ENCODE assay signal across 16 cellular contexts in the genomic region with DNA sequence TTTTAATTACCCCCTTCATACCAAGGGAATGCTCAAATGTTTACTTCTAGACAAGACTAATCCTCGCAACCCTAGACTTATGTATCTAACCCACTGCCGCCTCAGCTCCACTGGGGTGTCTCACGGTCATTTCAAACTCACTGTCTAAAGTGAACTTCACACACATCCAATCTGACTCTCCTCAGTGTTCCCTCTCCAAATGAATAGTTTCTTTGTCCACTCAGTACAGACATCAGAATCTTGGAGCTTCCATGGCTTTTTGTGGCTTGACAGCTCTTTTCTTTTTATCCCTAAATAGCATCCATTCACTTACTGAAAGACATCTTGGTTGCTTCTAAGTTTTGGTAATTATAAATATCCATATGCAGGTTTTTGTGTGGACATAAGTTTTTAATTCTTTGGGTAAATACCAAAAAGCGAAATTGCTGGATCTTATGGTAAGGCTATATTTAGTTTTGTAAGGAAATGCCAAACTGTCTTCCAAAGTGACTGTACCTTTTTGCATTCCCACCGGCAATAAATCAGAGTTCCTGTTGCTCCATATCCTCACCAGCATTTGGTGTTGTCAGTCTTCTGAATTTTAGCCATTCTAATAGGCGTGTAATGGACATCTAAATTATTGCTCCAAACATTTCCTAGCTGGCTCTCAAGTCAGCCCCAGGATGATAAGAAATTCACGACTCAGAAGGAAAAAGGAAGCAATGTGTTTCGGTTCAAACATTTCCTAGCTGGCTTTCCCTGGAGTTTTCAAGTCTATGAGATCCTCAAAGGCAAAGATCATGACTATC.
"Had no signal": no experiment of that assay in that cellular context is flagged by ENCODE, and none has a peak within 500 bp of the region (broad histone marks: within the 10 kb centered on the region; RNA-seq: fewer than 3 reads in every experiment).

No MANE protein-coding gene starts in this region.

- H3K4me3 ChIP-seq: body of pancreas, tibial artery had no signal

- H3K27ac ChIP-seq: body of pancreas, tibial artery had no signal

- H3K4me1 ChIP-seq: body of pancreas, tibial artery had no signal

- H3K9me3 ChIP-seq: body of pancreas, tibial artery had no signal

- FAIRE-seq: frontal cortex had no signal

- H3K27me3 ChIP-seq: body of pancreas, tibial artery had no signal

- DNase-seq: activated CD4-positive, alpha-beta memory T cell treated with anti-CD3 and anti-CD28 coated beads for 36 hours; activated CD4-positive, alpha-beta T cell treated with anti-CD3 and anti-CD28 coated beads for 48 hours; activated effector memory CD4-positive, alpha-beta T cell treated with Interleukin-2 at 50 U/mL for 16 hours; activated naive CD4-positive, alpha-beta T cell treated with anti-CD3 and anti-CD28 coated beads for 36 hours; activated T-cell treated with anti-CD3 and anti-CD28 coated beads, Interleukin-2, amount 50 U/mL, for 48 hours; amygdala; body of pancreas; effector CD8-positive, alpha-beta T cell; left ventricle myocardium superior; occipital lobe; posterior cingulate gyrus; retina; stimulated activated CD4-positive, alpha-beta T cell treated with anti-CD3 and anti-CD28 coated beads, Interleukin-4, amount 100 ng/mL, for 4 hours; stimulated activated naive CD8-positive, alpha-beta T cell treated with anti-CD3 and anti-CD28 coated beads, Interleukin-15, Interleukin-2, amounts not matched to agents 100 U/mL and 50 U/mL, for 24 hours; tibial artery had no signal
